Comparison of ENCODE assay signal across 16 cellular contexts in genomic region chr17:72353502-72353901, GRCh38.
DNase-seq lines count a peak whose midpoint lies in the region; ATAC-seq, FAIRE-seq and TF ChIP-seq lines count a peak whose summit lies in the region.
"Had no signal": no experiment of that assay in that cellular context is flagged by ENCODE, and none has a peak within 500 bp of the region (broad histone marks: within the 10 kb centered on the region; RNA-seq: fewer than 3 reads in every experiment).

No MANE protein-coding gene starts in this region.

- intact Hi-C loops in Panc1 (cut with micrococcal nuclease; ENCODE audit: unreplicated experiment), result no loop called here

- in situ Hi-C loops in Panc1 (cut with HindIII; ENCODE audit: low pct_unique_long_range_greater_than_20kb, low sequenced_read_pairs), result no loop called here

- H3K4me1 Mint-ChIP-seq in neural progenitor cell, result peaks cover 14% of the 10 kb centered on the region
- H3K4me1 Mint-ChIP-seq: B cell had no signal

- H3K4me2 ChIP-seq in neural progenitor cell, result no peak overlapping the region

- H3K4me3 ChIP-seq in Panc1 (ENCODE audit: low read depth in 2 of 2, low read length in 2 of 2), result peak overlapping the region; percentile 21 to 52
- no peak overlapping the region for H3K4me3 ChIP-seq in bronchial epithelial cell (ENCODE audit: low read depth, low read length)
- H3K4me3 ChIP-seq in neural progenitor cell, result no peak overlapping the region
- H3K4me3 ChIP-seq in foreskin fibroblast (ENCODE audit: low read depth in 1 of 2, low read length in 2 of 2), result no peak overlapping the region
- H3K4me3 ChIP-seq: HAP-1 had no signal

- TF ChIP-seq CTCF in Panc1 (IDR thresholded peaks at IDR 0.05) (no peak), bronchial epithelial cell (IDR thresholded peaks at IDR 0.05; ENCODE audit: insufficient read depth, low read length, severe bottlenecking) (no peak), neural progenitor cell (IDR thresholded peaks at IDR 0.05) (no peak), foreskin fibroblast (IDR thresholded peaks at IDR 0.05; ENCODE audit: low read depth, low read length) (no peak)

- H3K4me1 ChIP-seq in Panc1 (ENCODE audit: control insufficient read depth, insufficient read depth, low read length), result peaks cover 19% of the 10 kb centered on the region
- H3K4me1 ChIP-seq in neural progenitor cell, result peaks cover 13% of the 10 kb centered on the region
- H3K4me1 ChIP-seq: HAP-1 had no signal

- BruUV-seq in Panc1 (replicated peaks; lab: Mats Ljungman, UMichigan), result no TSS peak

- peak; percentile 92 for FAIRE-seq in bronchial epithelial cell (lab: Jason Lieb, UNC)

- no peaks in the 10 kb centered on the region for H4K20me1 ChIP-seq in neural progenitor cell (ENCODE audit: low read depth)

- H3K36me3 ChIP-seq in Panc1 (ENCODE audit: control insufficient read depth, insufficient read depth, low read length) (no peaks in the 10 kb centered on the region), bronchial epithelial cell (ENCODE audit: control insufficient read depth, insufficient read depth, low read length) (no peaks in the 10 kb centered on the region), neural progenitor cell (no peaks in the 10 kb centered on the region)
- H3K36me3 ChIP-seq: HAP-1 had no signal

- DNase-seq in NCI-H146 (lab: John Stamatoyannopoulos, UW) (peak; percentile 52), Panc1 (ENCODE audit: low read depth, low spot score) (no peak), bronchial epithelial cell (ENCODE audit: low read depth) (no peak), neural progenitor cell (ENCODE audit: low spot score) (peak; percentile 9), foreskin fibroblast (no peak), mesenteric fat pad (ENCODE audit: low spot score) (no peak)
- DNase-seq: ACHN; Calu3; CD4-positive, alpha-beta T cell; Kasumi-1; NCI-H2029 treated with DMSO at 0.1 percent for 48 hours; Right ventricle myocardium superior had no signal

- no peak; the same call in none of the 2 replicates for ATAC-seq in Panc1
- ATAC-seq in GM21515 (IDR thresholded peaks at IDR 0.05; ENCODE audit: unreplicated experiment), result no peak
- ATAC-seq in GM21360 (IDR thresholded peaks at IDR 0.05; ENCODE audit: unreplicated experiment), result no peak

- H2AFZ ChIP-seq in neural progenitor cell (replicated peaks), result peak overlapping the region; percentile 63

- POLR2A ChIA-PET in Panc1 (lab: Charles Lee), result no interaction called here

- H3K9ac ChIP-seq in neural progenitor cell, result no peak overlapping the region

- H3F3A ChIP-seq in neural progenitor cell (ENCODE audit: low read depth), result no peaks in the 10 kb centered on the region

- H3K27ac Mint-ChIP-seq in neural progenitor cell, result no peak overlapping the region
- H3K27ac Mint-ChIP-seq: B cell; CD4-positive, alpha-beta T cell had no signal

- H3K36me3 Mint-ChIP-seq in neural progenitor cell, result no peaks in the 10 kb centered on the region

- H3K79me2 ChIP-seq in neural progenitor cell (ENCODE audit: low read depth), result no peaks in the 10 kb centered on the region

- H3K27ac ChIP-seq in Panc1 (ENCODE audit: low read length) (peak overlapping the region; percentile 65), neural progenitor cell (no peak overlapping the region)

- CTCF ChIA-PET in Panc1 (lab: Charles Lee), result interaction anchor here (0.6 kb wide), 1 partner anchor 123 kb away, joined by 3 read pairs; no protein-coding TSS in a partner anchor

- peaks cover 2% of the 10 kb centered on the region for H3K27me3 Mint-ChIP-seq in neural progenitor cell (ENCODE audit: insufficient read depth, low read depth)
- H3K27me3 Mint-ChIP-seq: B cell had no signal

- H3K27me3 ChIP-seq in Panc1 (ENCODE audit: control insufficient read depth, insufficient read depth, low read length), result no peaks in the 10 kb centered on the region
- H3K27me3 ChIP-seq in bronchial epithelial cell (ENCODE audit: control insufficient read depth, insufficient read depth, low read length), result no peaks in the 10 kb centered on the region
- H3K27me3 ChIP-seq in neural progenitor cell, result no peaks in the 10 kb centered on the region

- H3K9me3 ChIP-seq in Panc1 (ENCODE audit: control insufficient read depth, insufficient read depth, low read depth, low read length), result peaks cover 3% of the 10 kb centered on the region; the same call in 1 of the 2 replicates
- H3K9me3 ChIP-seq in neural progenitor cell (ENCODE audit: low read depth), result no peaks in the 10 kb centered on the region
- H3K9me3 ChIP-seq: HAP-1 had no signal

- no peak overlapping the region for H3K4me3 Mint-ChIP-seq in neural progenitor cell
- H3K4me3 Mint-ChIP-seq: B cell; CD4-positive, alpha-beta T cell had no signal

- H3K9me3 Mint-ChIP-seq in neural progenitor cell, result peaks cover 6% of the 10 kb centered on the region

Comparison
In these comparisons a context has a peak if more than half of its experiments do, and no peak if none do; other contexts are left out.
1. DNase-seq: peak in NCI-H146 (single experiment) and neural progenitor cell (single experiment); none in Panc1 (single experiment), bronchial epithelial cell (single experiment), foreskin fibroblast (0 of 2) and mesenteric fat pad (single experiment).
2. H3K4me3 ChIP-seq: peak in Panc1 (2 of 2); none in bronchial epithelial cell (single experiment), neural progenitor cell (single experiment) and foreskin fibroblast (0 of 2).